Comparison of ENCODE assay signal across 10 cellular contexts in the genomic region with DNA sequence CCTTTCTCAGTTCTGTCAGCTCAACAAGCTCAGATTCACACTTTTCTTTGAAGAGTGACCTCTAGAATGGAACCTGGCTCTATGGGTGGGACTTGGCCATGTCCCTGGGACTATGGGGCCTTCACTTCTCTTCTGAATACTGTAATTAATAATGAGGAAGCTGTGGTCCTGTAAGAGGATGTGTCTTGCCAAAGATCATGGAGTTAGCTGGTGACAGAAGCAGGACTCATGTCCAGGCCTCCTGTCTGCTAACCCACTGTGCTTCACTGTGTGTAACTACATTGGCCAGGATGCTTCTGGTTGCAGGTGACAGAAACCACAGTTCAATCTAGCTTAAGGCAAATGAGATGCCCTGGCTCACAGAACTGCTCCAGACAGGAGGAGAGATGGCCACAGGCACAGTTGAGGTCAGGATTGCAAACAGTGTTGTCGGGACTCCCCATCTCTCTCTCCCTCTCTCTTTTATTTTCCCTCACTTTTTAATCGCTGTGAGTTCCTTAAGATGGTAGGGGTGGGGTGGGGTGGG. TPM values are rescaled to one million over a fixed set of nuclear protein-coding genes. Genes with fewer than 3 reads are reported as not detected.
DNase-seq lines count a peak whose midpoint lies in the region; ATAC-seq, FAIRE-seq and TF ChIP-seq lines count a peak whose summit lies in the region.
"Had no signal": no experiment of that assay in that cellular context is flagged by ENCODE, and none has a peak within 500 bp of the region (broad histone marks: within the 10 kb centered on the region; RNA-seq: fewer than 3 reads in every experiment).

No MANE protein-coding gene starts in this region.

- H3K4me3 Mint-ChIP-seq in T-helper 17 cell (peak overlapping the region; percentile 67), neural progenitor cell (no peak overlapping the region)
- H3K4me3 Mint-ChIP-seq: nephron progenitor cell had no signal

- H3K27me3 ChIP-seq in BLaER1 (no peaks in the 10 kb centered on the region), keratinocyte (ENCODE audit: control insufficient read depth, extremely low read depth, insufficient read depth, low read length) (no peaks in the 10 kb centered on the region), neural progenitor cell (no peaks in the 10 kb centered on the region)

- H4K20me1 ChIP-seq in BLaER1: 0 out of 2 replicates have a peak, but pooled peaks cover 6% of the 10 kb centered on the region
- H4K20me1 ChIP-seq in keratinocyte (ENCODE audit: control insufficient read depth, extremely low read depth, insufficient read depth, low read length): no peaks in the 10 kb centered on the region
- H4K20me1 ChIP-seq in neural progenitor cell (ENCODE audit: low read depth): no peaks in the 10 kb centered on the region

- H2AFZ ChIP-seq in keratinocyte (ENCODE audit: control insufficient read depth, low read length) (no peak overlapping the region), neural progenitor cell (replicated peaks) (no peak overlapping the region)

- H3K9ac ChIP-seq in BLaER1 (no peak overlapping the region), keratinocyte (ENCODE audit: control insufficient read depth, extremely low read depth, insufficient read depth, low read length) (no peak overlapping the region), neural progenitor cell (no peak overlapping the region)

- TF ChIP-seq CTCF in keratinocyte (optimal IDR thresholded peaks at IDR 0.05 in 1 of 3, IDR thresholded peaks at IDR 0.05 in 1 of 3, conservative IDR thresholded peaks at IDR 0.05 in 1 of 3; ENCODE audit: extremely low read depth in 1 of 3, insufficient read depth in 2 of 3, low read length in 3 of 3) (no peak), neural progenitor cell (IDR thresholded peaks at IDR 0.05) (no peak)

- DNase-seq in GM12891 (ENCODE audit: insufficient read length, low spot score) (no peak), T-helper 17 cell (no peak), keratinocyte (ENCODE audit: low read depth, low spot score) (no peak), neural progenitor cell (ENCODE audit: low spot score) (no peak), dermis blood vessel endothelial cell (no peak)
- DNase-seq: nephron progenitor cell, T-helper 9 cell had no signal

- FAIRE-seq in GM12891 (lab: Jason Lieb, UNC): peak; percentile 98
- FAIRE-seq in keratinocyte (lab: Jason Lieb, UNC): no peak

- peak overlapping the region; percentile 59 for H3K27ac Mint-ChIP-seq in T-helper 17 cell
- H3K27ac Mint-ChIP-seq in neural progenitor cell: no peak overlapping the region
- H3K27ac Mint-ChIP-seq: nephron progenitor cell had no signal

- H3K36me3 Mint-ChIP-seq in T-helper 17 cell (ENCODE audit: low read depth) (peaks cover 2% of the 10 kb centered on the region), neural progenitor cell (peaks cover 2% of the 10 kb centered on the region)

- H3K27me3 Mint-ChIP-seq in T-helper 17 cell (no peaks in the 10 kb centered on the region), neural progenitor cell (ENCODE audit: insufficient read depth, low read depth) (peaks cover 2% of the 10 kb centered on the region)

- peak overlapping the region; percentile 73 for H3K4me2 ChIP-seq in BLaER1
- H3K4me2 ChIP-seq in keratinocyte (ENCODE audit: control insufficient read depth, extremely low read depth, insufficient read depth, low read depth, low read length): peak overlapping the region; percentile 19
- H3K4me2 ChIP-seq in neural progenitor cell: no peak overlapping the region

- no peaks in the 10 kb centered on the region for H3K9me1 ChIP-seq in keratinocyte (ENCODE audit: control insufficient read depth, extremely low read depth, insufficient read depth, low read length)

- no peaks in the 10 kb centered on the region for H3K9me3 ChIP-seq in BLaER1
- H3K9me3 ChIP-seq in T-helper 17 cell (ENCODE audit: control insufficient read depth, low read length, poor library complexity, severe bottlenecking): no peaks in the 10 kb centered on the region
- H3K9me3 ChIP-seq in keratinocyte (ENCODE audit: control insufficient read depth, low read depth, low read length): no peaks in the 10 kb centered on the region
- no peaks in the 10 kb centered on the region for H3K9me3 ChIP-seq in neural progenitor cell (ENCODE audit: low read depth)

- no peaks in the 10 kb centered on the region for H3F3A ChIP-seq in neural progenitor cell (ENCODE audit: low read depth)

- H3K4me3 ChIP-seq in BLaER1 (no peak overlapping the region), keratinocyte (ENCODE audit: control insufficient read depth in 2 of 3, extremely low read depth in 1 of 3, insufficient read depth in 2 of 3, low read depth in 1 of 3, low read length in 3 of 3) (no peak overlapping the region), neural progenitor cell (no peak overlapping the region)

- H3K4me1 ChIP-seq in BLaER1 (peaks cover 43% of the 10 kb centered on the region), keratinocyte (ENCODE audit: control insufficient read depth, extremely low read depth, insufficient read depth, low read length) (peaks cover 25% of the 10 kb centered on the region), neural progenitor cell (no peaks in the 10 kb centered on the region)

- no peaks in the 10 kb centered on the region for H3K36me3 ChIP-seq in BLaER1
- H3K36me3 ChIP-seq in keratinocyte (ENCODE audit: control insufficient read depth in 2 of 2, extremely low read depth in 1 of 2, insufficient read depth in 2 of 2, low read length in 2 of 2): peaks cover 0 to 4% of the 10 kb centered on the region in 2 experiments
- no peaks in the 10 kb centered on the region for H3K36me3 ChIP-seq in neural progenitor cell

- no peak for ATAC-seq in T-helper 17 cell
- ATAC-seq in HG02678 (IDR thresholded peaks at IDR 0.05; ENCODE audit: unreplicated experiment): no peak
- ATAC-seq in GM19035 (IDR thresholded peaks at IDR 0.05; ENCODE audit: unreplicated experiment): no peak

- dilution Hi-C loops in keratinocyte (cut with MboI; ENCODE audit: extremely low pct_ligation_motif_present, low sequenced_read_pairs): no loop called here

- H3K79me2 ChIP-seq in keratinocyte (ENCODE audit: control insufficient read depth, insufficient read depth, low read length) (peaks cover 43% of the 10 kb centered on the region), neural progenitor cell (ENCODE audit: low read depth) (peaks cover 5% of the 10 kb centered on the region)

- TF ChIP-seq POLR2A in GM12891 (IDR thresholded peaks at IDR 0.05; ENCODE audit: low read depth, low read length): no peak

- H3K4me1 Mint-ChIP-seq in T-helper 17 cell (peaks cover 41% of the 10 kb centered on the region), neural progenitor cell (peaks cover 18% of the 10 kb centered on the region)

- H3K9me3 Mint-ChIP-seq in neural progenitor cell: peaks cover 4% of the 10 kb centered on the region

- H3K27ac ChIP-seq in BLaER1 (peak overlapping the region; percentile 8; the same call in 1 of the 2 replicates), keratinocyte (ENCODE audit: control insufficient read depth, insufficient read depth, low read length) (no peak overlapping the region), neural progenitor cell (no peak overlapping the region)

TF ChIP-seq in GM12891, 5 proteins besides CTCF, POLR2A, EP300 and RAD21:
- TF ChIP-seq SPI1 (IDR thresholded peaks at IDR 0.05; ENCODE audit: low read depth, low read length): no peak
- no peak for TF ChIP-seq POU2F2 (IDR thresholded peaks at IDR 0.05; ENCODE audit: low read depth, low read length)
- no peak for TF ChIP-seq TAF1 (IDR thresholded peaks at IDR 0.05; ENCODE audit: low read depth, low read length)
- TF ChIP-seq POLR2AphosphoS5 (IDR thresholded peaks at IDR 0.05; ENCODE audit: low read depth, low read length): no peak
- TF ChIP-seq PAX5 (IDR thresholded peaks at IDR 0.05; ENCODE audit: insufficient read depth, low read length, severe bottlenecking): no peak

RNA-seq across cellular contexts. Expression of gene MTMR1, which starts 3.1 kb away (rescaled TPM):
- polyA plus RNA-seq in GM12891 (2012; ENCODE audit: low read depth, missing spikeins): 16.2 TPM
- total RNA-seq in T-helper 17 cell: 10 to 100 TPM; 40.3 to 45.6 TPM
- polyA plus RNA-seq in keratinocyte: 26.8 to 45.6 TPM (median 42.7 TPM) in 3 replicates
- 47.1 TPM for polyA plus RNA-seq in keratinocyte (2011; ENCODE audit: low read depth)
- 18.9 and 26.4 TPM in 2 replicates for polyA plus RNA-seq in keratinocyte (2011; cell fraction: cytosol; rRNA removed)
- 70.3 and 91.2 TPM in 2 replicates for polyA plus RNA-seq in keratinocyte (2011; cell fraction: nucleus; rRNA removed)
- 12.5 and 27.8 TPM in 2 replicates for polyA plus RNA-seq in keratinocyte (2012; ENCODE audit: low replicate concordance)
- 20.3 to 46.1 TPM (median 23.4 TPM) in 3 replicates for polyA minus RNA-seq in keratinocyte
- 19.2 TPM for polyA minus RNA-seq in keratinocyte (2011; cell fraction: cytosol; rRNA and poly(A)+ RNA removed)
- 16.8 and 47.1 TPM in 2 replicates for polyA minus RNA-seq in keratinocyte (2011; cell fraction: nucleus; rRNA and poly(A)+ RNA removed)
- 17.4 and 18.0 TPM in 2 replicates for total RNA-seq in neural progenitor cell (ENCODE audit: low replicate concordance)
- 15.1 and 17.4 TPM in 2 replicates for total RNA-seq in dermis blood vessel endothelial cell
